ENCODE assay signal across 15 cellular contexts in genomic region chr5:64518784-64519183, GRCh38. TPM values are rescaled to one million over a fixed set of nuclear protein-coding genes. Genes with fewer than 3 reads are reported as not detected.
A peak's percentile ranks its signal among the peaks of the same experiment; 100 is the strongest.
DNase-seq lines count a peak whose midpoint lies in the region; ATAC-seq, FAIRE-seq and TF ChIP-seq lines count a peak whose summit lies in the region.
"Had no signal": no experiment of that assay in that cellular context is flagged by ENCODE, and none has a peak within 500 bp of the region (broad histone marks: within the 10 kb centered on the region; RNA-seq: fewer than 3 reads in every experiment).

No MANE protein-coding gene starts in this region.

- no peak for TF ChIP-seq POLR2A in GM12892 (IDR thresholded peaks at IDR 0.05; ENCODE audit: low read depth, low read length)

- peaks cover 4% of the 10 kb centered on the region for H3K27me3 ChIP-seq in foreskin keratinocyte
- H3K27me3 ChIP-seq: upper lobe of left lung had no signal

- no peak for TF ChIP-seq CTCF in MCF 10A (IDR thresholded peaks at IDR 0.05; ENCODE audit: unreplicated experiment)
- TF ChIP-seq CTCF in foreskin keratinocyte (conservative IDR thresholded peaks at IDR 0.05) = no peak

- POLR2A ChIA-PET in MCF 10A (lab: Yijun Ruan, JAX) = no interaction called here

- intact Hi-C loops in MCF 10A (cut with micrococcal nuclease) = no loop called here

- CTCF ChIA-PET in MCF 10A (lab: Yijun Ruan, JAX) = no interaction called here

- H3K4me1 Mint-ChIP-seq in MCF 10A (ENCODE audit: insufficient read depth, unreplicated experiment) = no peaks in the 10 kb centered on the region

- FAIRE-seq in GM12892 (lab: Jason Lieb, UNC) = peak; percentile 81
- FAIRE-seq: A204.1, G401.6 had no signal

- H3K9me3 Mint-ChIP-seq in MCF 10A (ENCODE audit: unreplicated experiment) = no peaks in the 10 kb centered on the region
- H3K9me3 Mint-ChIP-seq: activated T-helper 1 cell treated with anti-CD3 and anti-CD28 coated beads, Interleukin-12 subunit alpha, Interleukin-12 subunit beta, Interleukin-2, Interleukin-4 antibody, amounts not matched to agents 30 ng/mL and 10 ng/mL and 1 ng/mL, durations not matched to agents 14 hours and 24 hours and 36 hours had no signal

- H3K4me3 Mint-ChIP-seq in MCF 10A (ENCODE audit: unreplicated experiment) = no peak overlapping the region
- H3K4me3 Mint-ChIP-seq: activated T-helper 1 cell treated with anti-CD3 and anti-CD28 coated beads, Interleukin-12 subunit alpha, Interleukin-12 subunit beta, Interleukin-2, Interleukin-4 antibody, amounts not matched to agents 30 ng/mL and 10 ng/mL and 1 ng/mL, durations not matched to agents 14 hours and 24 hours and 36 hours had no signal

- H3K27me3 Mint-ChIP-seq in MCF 10A (ENCODE audit: insufficient read depth, unreplicated experiment) = no peaks in the 10 kb centered on the region

- H3K36me3 Mint-ChIP-seq in MCF 10A (ENCODE audit: insufficient read depth, unreplicated experiment) = no peaks in the 10 kb centered on the region

- no peak overlapping the region for H3K27ac ChIP-seq in foreskin keratinocyte
- H3K27ac ChIP-seq: psoas muscle, upper lobe of left lung had no signal

- ATAC-seq in GM19372 (IDR thresholded peaks at IDR 0.05; ENCODE audit: low read depth, unreplicated experiment) (peak; percentile 58), HG02623 (IDR thresholded peaks at IDR 0.05; ENCODE audit: unreplicated experiment) (peak; percentile 89), HG03439 (IDR thresholded peaks at IDR 0.05; ENCODE audit: unreplicated experiment) (peak; percentile 67), foreskin keratinocyte (no peak)
- ATAC-seq: psoas muscle had no signal

- H3K27ac Mint-ChIP-seq in MCF 10A (ENCODE audit: low read depth, unreplicated experiment) = no peak overlapping the region
- H3K27ac Mint-ChIP-seq: activated T-helper 1 cell treated with anti-CD3 and anti-CD28 coated beads, Interleukin-12 subunit alpha, Interleukin-12 subunit beta, Interleukin-2, Interleukin-4 antibody, amounts not matched to agents 30 ng/mL and 10 ng/mL and 1 ng/mL, durations not matched to agents 14 hours and 24 hours and 36 hours had no signal

- no TSS peak for BruUV-seq in MCF 10A (replicated peaks; lab: Mats Ljungman, UMichigan)

- H3K4me1 ChIP-seq in foreskin keratinocyte = no peaks in the 10 kb centered on the region
- H3K4me1 ChIP-seq: upper lobe of left lung had no signal

- DNase-seq in GM12892 (ENCODE audit: insufficient read length) (no peak), activated gamma-delta T cell (lab: John Stamatoyannopoulos, UW) (no peak), MCF 10A (ENCODE audit: unreplicated experiment) (no peak), foreskin keratinocyte (no peak)
- DNase-seq in stimulated activated CD4-positive, alpha-beta T cell treated with anti-CD3 and anti-CD28 coated beads, Interleukin-4, amount 100 ng/mL, for 4 hours = no peak
- DNase-seq: islet precursor cell, NCI-H2171 treated with DMSO at 0.1 percent for 48 hours, psoas muscle, upper lobe of left lung had no signal

RNA-seq across cellular contexts. Expression of gene RGS7BP, which starts 13.0 kb away (rescaled TPM):
- not detected for polyA plus RNA-seq in GM12892 (2012; ENCODE audit: missing spikeins)
- total RNA-seq in MCF 10A (2022) (not detected in 2 replicates), foreskin keratinocyte (not detected in 2 replicates)
- polyA plus RNA-seq in foreskin keratinocyte = not detected in 2 replicates
- total RNA-seq: activated T-helper 1 cell treated with anti-CD3 and anti-CD28 coated beads, Interleukin-12 subunit alpha, Interleukin-12 subunit beta, Interleukin-2, Interleukin-4 antibody, amounts not matched to agents 30 ng/mL and 10 ng/mL and 1 ng/mL, durations not matched to agents 14 hours and 24 hours and 36 hours had no signal
